ENCODE assay signal across 20 cellular contexts in genomic region chr5:53871050-53871449, GRCh38.
DNase-seq lines count a peak whose midpoint lies in the region; ATAC-seq, FAIRE-seq and TF ChIP-seq lines count a peak whose summit lies in the region.
"Had no signal": no experiment of that assay in that cellular context is flagged by ENCODE, and none has a peak within 500 bp of the region (broad histone marks: within the 10 kb centered on the region; RNA-seq: fewer than 3 reads in every experiment).

No MANE protein-coding gene starts in this region.

- H3K4me3 Mint-ChIP-seq in activated T-helper 1 cell treated with anti-CD3 and anti-CD28 coated beads, Interleukin-12 subunit alpha, Interleukin-12 subunit beta, Interleukin-2, Interleukin-4 antibody, amounts not matched to agents 30 ng/mL and 10 ng/mL and 1 ng/mL, durations not matched to agents 14 hours and 24 hours and 36 hours, result no peak overlapping the region
- H3K4me3 Mint-ChIP-seq: activated naive CD8-positive, alpha-beta T cell treated with anti-CD3 and anti-CD28 coated beads, Interleukin-2, amount 10 ng/mL, durations not matched to agents 7 days and 5 days; CD4-positive, alpha-beta memory T cell; T-helper 2 cell treated with Interferon-gamma antibody and Interleukin-4, amounts not matched to agents 5 μg/mL and 100 μg/mL, for 36 hours had no signal

- DNase-seq in ELR (ENCODE audit: low read depth) (peak; percentile 21), bronchial epithelial cell (ENCODE audit: low read depth) (no peak), left lung (no peak), ACHN (no peak), SK-N-DZ (ENCODE audit: low spot score) (no peak)
- no peak for DNase-seq in activated T-helper 1 cell treated with anti-CD3 and anti-CD28 coated beads, Interleukin-12 subunit alpha, Interleukin-12 subunit beta, Interleukin-2, Interleukin-4 antibody, amounts not matched to agents 30 ng/mL and 10 ng/mL and 1 ng/mL, durations not matched to agents 14 hours and 24 hours and 36 hours (ENCODE audit: low spot score)
- DNase-seq: activated CD4-positive, alpha-beta T cell treated with anti-CD3 and anti-CD28 coated beads for 48 hours; activated naive CD8-positive, alpha-beta T cell treated with anti-CD3 and anti-CD28 coated beads, Interleukin-2, amount 10 ng/mL, durations not matched to agents 7 days and 5 days; CD4-positive, alpha-beta memory T cell; GDM1; mesenchymal stem cell; NCI-H1694 treated with DMSO at 0.1 percent for 48 hours; NCI-H510A; sigmoid colon; stimulated activated CD4-positive, alpha-beta T cell treated with anti-CD3 and anti-CD28 coated beads, Interleukin-4, amount 100 ng/mL, for 24 hours; upper lobe of right lung had no signal

- no peaks in the 10 kb centered on the region for H3K9me3 Mint-ChIP-seq in activated T-helper 1 cell treated with anti-CD3 and anti-CD28 coated beads, Interleukin-12 subunit alpha, Interleukin-12 subunit beta, Interleukin-2, Interleukin-4 antibody, amounts not matched to agents 30 ng/mL and 10 ng/mL and 1 ng/mL, durations not matched to agents 14 hours and 24 hours and 36 hours
- H3K9me3 Mint-ChIP-seq: T-helper 2 cell treated with Interferon-gamma antibody and Interleukin-4, amounts not matched to agents 5 μg/mL and 100 μg/mL, for 36 hours had no signal

- H3K4me3 ChIP-seq in bronchial epithelial cell (ENCODE audit: low read depth, low read length) (no peak overlapping the region), left lung (no peak overlapping the region)
- H3K4me3 ChIP-seq: sigmoid colon, upper lobe of right lung had no signal

- H3K27me3 ChIP-seq in bronchial epithelial cell (ENCODE audit: control insufficient read depth, insufficient read depth, low read length) (no peaks in the 10 kb centered on the region), left lung (no peaks in the 10 kb centered on the region)
- H3K27me3 ChIP-seq: sigmoid colon, upper lobe of right lung had no signal

- no peak overlapping the region for H3K27ac ChIP-seq in left lung
- H3K27ac ChIP-seq: RWPE1, sigmoid colon, upper lobe of right lung had no signal

- in situ Hi-C loops in ACHN (cut with HindIII; ENCODE audit: low pct_ligation_motif_present, low pct_unique_long_range_greater_than_20kb, low sequenced_read_pairs), result no loop called here

- TF ChIP-seq EP300 in Ishikawa (IDR thresholded peaks at IDR 0.05; ENCODE audit: borderline replicate concordance), result no peak

- no peaks in the 10 kb centered on the region for H3K9me3 ChIP-seq in left lung
- H3K9me3 ChIP-seq: sigmoid colon, upper lobe of right lung had no signal

- H3K36me3 Mint-ChIP-seq in activated T-helper 1 cell treated with anti-CD3 and anti-CD28 coated beads, Interleukin-12 subunit alpha, Interleukin-12 subunit beta, Interleukin-2, Interleukin-4 antibody, amounts not matched to agents 30 ng/mL and 10 ng/mL and 1 ng/mL, durations not matched to agents 14 hours and 24 hours and 36 hours (ENCODE audit: low read depth), result no peaks in the 10 kb centered on the region
- H3K36me3 Mint-ChIP-seq: activated naive CD8-positive, alpha-beta T cell treated with anti-CD3 and anti-CD28 coated beads, Interleukin-2, amount 10 ng/mL, durations not matched to agents 7 days and 5 days; CD4-positive, alpha-beta memory T cell had no signal

- intact Hi-C loops in left lung (cut with DNase I), result no loop called here
- intact Hi-C loops in activated T-helper 1 cell treated with anti-CD3 and anti-CD28 coated beads, Interleukin-12 subunit alpha, Interleukin-12 subunit beta, Interleukin-2, Interleukin-4 antibody, amounts not matched to agents 30 ng/mL and 10 ng/mL and 1 ng/mL, durations not matched to agents 14 hours and 24 hours and 36 hours (cut with micrococcal nuclease), result no loop called here

- peak; percentile 20; the same call in 1 of the 2 replicates for TF ChIP-seq RAD21 in Ishikawa (IDR thresholded peaks at IDR 0.05; ENCODE audit: low read depth)

- ATAC-seq in left lung, result peak; percentile 25
- no peak for ATAC-seq in HG03571 (IDR thresholded peaks at IDR 0.05; ENCODE audit: unreplicated experiment)

- no peaks in the 10 kb centered on the region for H3K4me1 Mint-ChIP-seq in activated T-helper 1 cell treated with anti-CD3 and anti-CD28 coated beads, Interleukin-12 subunit alpha, Interleukin-12 subunit beta, Interleukin-2, Interleukin-4 antibody, amounts not matched to agents 30 ng/mL and 10 ng/mL and 1 ng/mL, durations not matched to agents 14 hours and 24 hours and 36 hours (ENCODE audit: low read depth)
- H3K4me1 Mint-ChIP-seq: activated naive CD8-positive, alpha-beta T cell treated with anti-CD3 and anti-CD28 coated beads, Interleukin-2, amount 10 ng/mL, durations not matched to agents 7 days and 5 days; CD4-positive, alpha-beta memory T cell had no signal

- TF ChIP-seq CTCF in bronchial epithelial cell (IDR thresholded peaks at IDR 0.05; ENCODE audit: insufficient read depth, low read length, severe bottlenecking) (peak; percentile 13), left lung (IDR thresholded peaks at IDR 0.05) (no peak)

- no peak for FAIRE-seq in bronchial epithelial cell (lab: Jason Lieb, UNC)

- H3K4me1 ChIP-seq in left lung, result no peaks in the 10 kb centered on the region
- H3K4me1 ChIP-seq: sigmoid colon, upper lobe of right lung had no signal

- H3K27me3 Mint-ChIP-seq in activated T-helper 1 cell treated with anti-CD3 and anti-CD28 coated beads, Interleukin-12 subunit alpha, Interleukin-12 subunit beta, Interleukin-2, Interleukin-4 antibody, amounts not matched to agents 30 ng/mL and 10 ng/mL and 1 ng/mL, durations not matched to agents 14 hours and 24 hours and 36 hours (ENCODE audit: insufficient read depth), result no peaks in the 10 kb centered on the region

- H3K27ac Mint-ChIP-seq in activated T-helper 1 cell treated with anti-CD3 and anti-CD28 coated beads, Interleukin-12 subunit alpha, Interleukin-12 subunit beta, Interleukin-2, Interleukin-4 antibody, amounts not matched to agents 30 ng/mL and 10 ng/mL and 1 ng/mL, durations not matched to agents 14 hours and 24 hours and 36 hours, result no peak overlapping the region
- H3K27ac Mint-ChIP-seq: activated naive CD8-positive, alpha-beta T cell treated with anti-CD3 and anti-CD28 coated beads, Interleukin-2, amount 10 ng/mL, durations not matched to agents 7 days and 5 days; CD4-positive, alpha-beta memory T cell; T-helper 2 cell treated with Interferon-gamma antibody and Interleukin-4, amounts not matched to agents 5 μg/mL and 100 μg/mL, for 36 hours had no signal

- H3K36me3 ChIP-seq in bronchial epithelial cell (ENCODE audit: control insufficient read depth, insufficient read depth, low read length), result no peaks in the 10 kb centered on the region
- H3K36me3 ChIP-seq in left lung, result no peaks in the 10 kb centered on the region
- H3K36me3 ChIP-seq: sigmoid colon, upper lobe of right lung had no signal

TF ChIP-seq in Ishikawa, 13 proteins besides CTCF, POLR2A, EP300 and RAD21:
- no peak for TF ChIP-seq EGR1 (IDR thresholded peaks at IDR 0.05)
- no peak for TF ChIP-seq NFIC (IDR thresholded peaks at IDR 0.05)
- no peak for TF ChIP-seq CEBPB (IDR thresholded peaks at IDR 0.05)
- no peak for TF ChIP-seq CREB1 (IDR thresholded peaks at IDR 0.05; ENCODE audit: low read depth)
- no peak for TF ChIP-seq ZBTB7A (IDR thresholded peaks at IDR 0.05; ENCODE audit: low read depth)
- TF ChIP-seq REST (IDR thresholded peaks at IDR 0.05; ENCODE audit: low read depth), result no peak
- no peak for TF ChIP-seq TAF1 (IDR thresholded peaks at IDR 0.05; ENCODE audit: low read depth)
- no peak for TF ChIP-seq TCF12 (IDR thresholded peaks at IDR 0.05; ENCODE audit: low read depth)
- no peak for TF ChIP-seq TEAD4 (IDR thresholded peaks at IDR 0.05)
- TF ChIP-seq MAX (IDR thresholded peaks at IDR 0.05), result no peak
- no peak for TF ChIP-seq USF1 (IDR thresholded peaks at IDR 0.05)
- no peak for TF ChIP-seq YY1 (IDR thresholded peaks at IDR 0.05; ENCODE audit: low read depth)
